Comparison of ENCODE assay signal across 1 cellular context in genomic region chr7:43942997-43943701, GRCh38.
TF ChIP-seq lines count a peak whose summit lies in the region.

No MANE protein-coding gene starts in this region.

TF ChIP-seq in GM23338, 12 proteins besides CTCF, POLR2A, EP300 and RAD21 (continued from another document):
- TF ChIP-seq, protein P1, sequence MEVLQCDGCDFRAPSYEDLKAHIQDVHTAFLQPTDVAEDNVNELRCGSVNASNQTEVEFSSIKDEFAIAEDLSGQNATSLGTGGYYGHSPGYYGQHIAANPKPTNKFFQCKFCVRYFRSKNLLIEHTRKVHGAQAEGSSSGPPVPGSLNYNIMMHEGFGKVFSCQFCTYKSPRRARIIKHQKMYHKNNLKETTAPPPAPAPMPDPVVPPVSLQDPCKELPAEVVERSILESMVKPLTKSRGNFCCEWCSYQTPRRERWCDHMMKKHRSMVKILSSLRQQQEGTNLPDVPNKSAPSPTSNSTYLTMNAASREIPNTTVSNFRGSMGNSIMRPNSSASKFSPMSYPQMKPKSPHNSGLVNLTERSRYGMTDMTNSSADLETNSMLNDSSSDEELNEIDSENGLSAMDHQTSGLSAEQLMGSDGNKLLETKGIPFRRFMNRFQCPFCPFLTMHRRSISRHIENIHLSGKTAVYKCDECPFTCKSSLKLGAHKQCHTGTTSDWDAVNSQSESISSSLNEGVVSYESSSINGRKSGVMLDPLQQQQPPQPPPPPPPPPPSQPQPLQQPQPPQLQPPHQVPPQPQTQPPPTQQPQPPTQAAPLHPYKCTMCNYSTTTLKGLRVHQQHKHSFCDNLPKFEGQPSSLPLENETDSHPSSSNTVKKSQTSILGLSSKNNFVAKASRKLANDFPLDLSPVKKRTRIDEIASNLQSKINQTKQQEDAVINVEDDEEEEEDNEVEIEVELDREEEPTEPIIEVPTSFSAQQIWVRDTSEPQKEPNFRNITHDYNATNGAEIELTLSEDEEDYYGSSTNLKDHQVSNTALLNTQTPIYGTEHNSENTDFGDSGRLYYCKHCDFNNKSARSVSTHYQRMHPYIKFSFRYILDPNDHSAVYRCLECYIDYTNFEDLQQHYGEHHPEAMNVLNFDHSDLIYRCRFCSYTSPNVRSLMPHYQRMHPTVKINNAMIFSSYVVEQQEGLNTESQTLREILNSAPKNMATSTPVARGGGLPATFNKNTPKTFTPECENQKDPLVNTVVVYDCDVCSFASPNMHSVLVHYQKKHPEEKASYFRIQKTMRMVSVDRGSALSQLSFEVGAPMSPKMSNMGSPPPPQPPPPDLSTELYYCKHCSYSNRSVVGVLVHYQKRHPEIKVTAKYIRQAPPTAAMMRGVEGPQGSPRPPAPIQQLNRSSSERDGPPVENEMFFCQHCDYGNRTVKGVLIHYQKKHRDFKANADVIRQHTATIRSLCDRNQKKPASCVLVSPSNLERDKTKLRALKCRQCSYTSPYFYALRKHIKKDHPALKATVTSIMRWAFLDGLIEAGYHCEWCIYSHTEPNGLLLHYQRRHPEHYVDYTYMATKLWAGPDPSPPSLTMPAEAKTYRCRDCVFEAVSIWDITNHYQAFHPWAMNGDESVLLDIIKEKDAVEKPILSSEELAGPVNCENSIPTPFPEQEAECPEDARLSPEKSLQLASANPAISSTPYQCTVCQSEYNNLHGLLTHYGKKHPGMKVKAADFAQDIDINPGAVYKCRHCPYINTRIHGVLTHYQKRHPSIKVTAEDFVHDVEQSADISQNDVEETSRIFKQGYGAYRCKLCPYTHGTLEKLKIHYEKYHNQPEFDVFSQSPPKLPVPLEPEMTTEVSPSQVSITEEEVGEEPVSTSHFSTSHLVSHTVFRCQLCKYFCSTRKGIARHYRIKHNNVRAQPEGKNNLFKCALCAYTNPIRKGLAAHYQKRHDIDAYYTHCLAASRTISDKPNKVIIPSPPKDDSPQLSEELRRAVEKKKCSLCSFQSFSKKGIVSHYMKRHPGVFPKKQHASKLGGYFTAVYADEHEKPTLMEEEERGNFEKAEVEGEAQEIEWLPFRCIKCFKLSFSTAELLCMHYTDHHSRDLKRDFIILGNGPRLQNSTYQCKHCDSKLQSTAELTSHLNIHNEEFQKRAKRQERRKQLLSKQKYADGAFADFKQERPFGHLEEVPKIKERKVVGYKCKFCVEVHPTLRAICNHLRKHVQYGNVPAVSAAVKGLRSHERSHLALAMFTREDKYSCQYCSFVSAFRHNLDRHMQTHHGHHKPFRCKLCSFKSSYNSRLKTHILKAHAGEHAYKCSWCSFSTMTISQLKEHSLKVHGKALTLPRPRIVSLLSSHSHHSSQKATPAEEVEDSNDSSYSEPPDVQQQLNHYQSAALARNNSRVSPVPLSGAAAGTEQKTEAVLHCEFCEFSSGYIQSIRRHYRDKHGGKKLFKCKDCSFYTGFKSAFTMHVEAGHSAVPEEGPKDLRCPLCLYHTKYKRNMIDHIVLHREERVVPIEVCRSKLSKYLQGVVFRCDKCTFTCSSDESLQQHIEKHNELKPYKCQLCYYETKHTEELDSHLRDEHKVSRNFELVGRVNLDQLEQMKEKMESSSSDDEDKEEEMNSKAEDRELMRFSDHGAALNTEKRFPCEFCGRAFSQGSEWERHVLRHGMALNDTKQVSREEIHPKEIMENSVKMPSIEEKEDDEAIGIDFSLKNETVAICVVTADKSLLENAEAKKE (CRISPR knock-in tag; IDR thresholded peaks at IDR 0.05): no peak
- TF ChIP-seq REST (IDR thresholded peaks at IDR 0.05; ENCODE audit: unreplicated experiment) (no peak), JUNB (IDR thresholded peaks at IDR 0.05; ENCODE audit: unreplicated experiment) (no peak)
- TF ChIP-seq, protein P2, sequence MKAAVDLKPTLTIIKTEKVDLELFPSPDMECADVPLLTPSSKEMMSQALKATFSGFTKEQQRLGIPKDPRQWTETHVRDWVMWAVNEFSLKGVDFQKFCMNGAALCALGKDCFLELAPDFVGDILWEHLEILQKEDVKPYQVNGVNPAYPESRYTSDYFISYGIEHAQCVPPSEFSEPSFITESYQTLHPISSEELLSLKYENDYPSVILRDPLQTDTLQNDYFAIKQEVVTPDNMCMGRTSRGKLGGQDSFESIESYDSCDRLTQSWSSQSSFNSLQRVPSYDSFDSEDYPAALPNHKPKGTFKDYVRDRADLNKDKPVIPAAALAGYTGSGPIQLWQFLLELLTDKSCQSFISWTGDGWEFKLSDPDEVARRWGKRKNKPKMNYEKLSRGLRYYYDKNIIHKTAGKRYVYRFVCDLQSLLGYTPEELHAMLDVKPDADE (IDR thresholded peaks at IDR 0.05): no peak
